30 cellular contexts compared by ENCODE assay signal in the genomic region with DNA sequence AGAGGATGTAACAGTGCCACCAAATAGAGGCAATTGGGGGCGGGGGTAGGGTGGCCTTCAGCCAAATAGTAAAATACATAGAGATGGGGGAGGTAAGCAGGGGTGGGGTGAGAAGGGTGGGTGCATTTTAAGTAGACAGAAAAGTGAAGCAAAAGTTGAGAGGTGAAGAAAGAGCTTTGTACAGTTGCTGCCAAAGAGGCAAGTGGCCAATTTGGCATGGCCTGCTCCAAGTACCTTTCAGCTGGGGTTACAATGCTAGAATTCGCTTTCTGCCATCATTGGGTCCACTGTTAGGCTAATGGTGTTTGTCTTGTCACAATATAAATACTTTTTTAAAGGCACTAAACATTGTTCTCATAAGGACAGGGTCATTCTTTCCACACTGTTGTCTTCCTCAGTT. TPM values are rescaled to one million over a fixed set of nuclear protein-coding genes. Genes with fewer than 3 reads are reported as not detected.
"Had no signal": no experiment of that assay in that cellular context is flagged by ENCODE, and none has a peak within 500 bp of the region (broad histone marks: within the 10 kb centered on the region; RNA-seq: fewer than 3 reads in every experiment).

No MANE protein-coding gene starts in this region.

- H3K9me3 ChIP-seq: stomach, suprapubic skin, testis, thoracic aorta, thyroid gland, tibial artery, tibial nerve, transverse colon, upper lobe of left lung, upper lobe of right lung, uterus, vagina had no signal

- ATAC-seq: stimulated activated effector memory CD8-positive, alpha-beta T cell treated with anti-CD3 and anti-CD28 coated beads, Interleukin-12 subunit alpha, Interleukin-12 subunit beta, amount 100 ng/mL, for 72 hours; stimulated activated memory B cell treated with anti-CD40 and anti-IgM and Interleukin-4, amounts not matched to agents 10 μg/mL and 1 μg/mL and 100 μg/mL, for 72 hours; stimulated activated naive B cell treated with anti-CD40 and anti-IgM and Interleukin-4, amounts not matched to agents 10 μg/mL and 1 μg/mL and 100 μg/mL, for 72 hours; stimulated activated naive CD8-positive, alpha-beta T cell treated with anti-CD3 and anti-CD28 coated beads, Interleukin-15, amount 100 ng/mL, for 72 hours; stimulated activated naive CD8-positive, alpha-beta T cell treated with anti-CD3 and anti-CD28 coated beads, Interleukin-15, Interleukin-2, amounts not matched to agents 100 U/mL and 50 U/mL, for 24 hours; upper lobe of right lung had no signal

- H3K36me3 ChIP-seq: stomach, suprapubic skin, thoracic aorta, thyroid gland, tibial artery, tibial nerve, transverse colon, upper lobe of left lung, upper lobe of right lung, uterus, vagina had no signal

- H3K27ac ChIP-seq: stomach, suprapubic skin, testis, thoracic aorta, thyroid gland, tibial artery, tibial nerve, transverse colon, upper lobe of left lung, upper lobe of right lung, uterus, vagina had no signal

- H3K4me3 ChIP-seq: stomach, suprapubic skin, testis, thoracic aorta, thyroid gland, tibial artery, tibial nerve, transverse colon, upper lobe of left lung, upper lobe of right lung, uterus, vagina had no signal

- DNase-seq: stimulated activated CD4-positive, alpha-beta T cell treated with anti-CD3 and anti-CD28 coated beads, Interleukin-2, amount 100 ng/mL, for 48 hours; stimulated activated CD4-positive, alpha-beta T cell treated with anti-CD3 and anti-CD28 coated beads, Interleukin-4, amount 100 ng/mL, for 1 hour; stimulated activated CD4-positive, alpha-beta T cell treated with anti-CD3 and anti-CD28 coated beads, Interleukin-4, amount 100 ng/mL, for 24 hours; stimulated activated CD4-positive, alpha-beta T cell treated with anti-CD3 and anti-CD28 coated beads, Interleukin-4, amount 100 ng/mL, for 4 hours; stimulated activated CD8-positive, alpha-beta memory T cell treated with anti-CD3 and anti-CD28 coated beads, Interleukin-4, amount 100 ng/mL, for 48 hours; stimulated activated naive B cell treated with anti-CD40 and anti-IgM and Interleukin-4, amounts not matched to agents 10 μg/mL and 1 μg/mL and 100 μg/mL, for 72 hours; stimulated activated naive CD4-positive, alpha-beta T cell; stimulated activated naive CD4-positive, alpha-beta T cell treated with Interleukin-2 at 50 U/mL for 16 hours; stimulated activated naive CD8-positive, alpha-beta T cell treated with anti-CD3 and anti-CD28 coated beads, Interleukin-15, amount 100 ng/mL, for 72 hours; stimulated activated naive CD8-positive, alpha-beta T cell treated with anti-CD3 and anti-CD28 coated beads, Interleukin-15, Interleukin-2, amounts not matched to agents 100 U/mL and 50 U/mL, for 24 hours; stomach; substantia nigra; testis; thyroid gland; tibial artery; transverse colon; trophoblast cell; upper lobe of left lung; upper lobe of right lung; uterus had no signal

- H3K27me3 ChIP-seq: stomach, suprapubic skin, testis, thyroid gland, tibial artery, tibial nerve, transverse colon, upper lobe of right lung, uterus, vagina had no signal

RNA-seq across cellular contexts. Expression of gene SEBOX, which starts 51.2 kb away (rescaled TPM):
- total RNA-seq: stomach, subcutaneous adipose tissue, suprapubic skin, temporal lobe, testis, thoracic aorta, thyroid gland, tibial nerve, transverse colon, upper lobe of left lung, upper lobe of right lung, ureter, urinary bladder, uterus, vagina had no signal
